In genomic region chr6:13431059-13431656, GRCh38 we compare ENCODE assay signal across 13 cellular contexts. TPM values are rescaled to one million over a fixed set of nuclear protein-coding genes. Genes with fewer than 3 reads are reported as not detected.
DNase-seq lines count a peak whose midpoint lies in the region; ATAC-seq and TF ChIP-seq lines count a peak whose summit lies in the region.
"Had no signal": no experiment of that assay in that cellular context is flagged by ENCODE, and none has a peak within 500 bp of the region (broad histone marks: within the 10 kb centered on the region; RNA-seq: fewer than 3 reads in every experiment).

No MANE protein-coding gene starts in this region.

- no TSS peak for BruUV-seq in OCI-LY7 (replicated peaks; lab: Mats Ljungman, UMichigan)

- 0 out of 2 replicates have a peak, but pooled peaks cover 10% of the 10 kb centered on the region for H4K20me1 ChIP-seq in OCI-LY7 (ENCODE audit: insufficient read depth, low read length)

- no peak for TF ChIP-seq CTCF in OCI-LY7 (conservative IDR thresholded peaks at IDR 0.05; ENCODE audit: low read length)

- H3K36me3 ChIP-seq in OCI-LY7 (ENCODE audit: insufficient read depth, low read length), result peaks cover 16% of the 10 kb centered on the region
- H3K36me3 ChIP-seq: WERI-Rb-1 had no signal

- H3K9me3 Mint-ChIP-seq in activated CD4-positive, alpha-beta T cell treated with anti-CD3 and anti-CD28 coated beads, Interleukin-2, amount 10 ng/mL, durations not matched to agents 24 days and 14 days, result peaks cover 9% of the 10 kb centered on the region
- peaks cover 0 to 1% (median 0%) of the 10 kb centered on the region in 6 donors for H3K9me3 Mint-ChIP-seq in immature natural killer cell

- peak; percentile 21 for ATAC-seq in GM21390 (IDR thresholded peaks at IDR 0.05; ENCODE audit: unreplicated experiment)
- ATAC-seq in HG03095 (IDR thresholded peaks at IDR 0.05; ENCODE audit: unreplicated experiment), result no peak

- H3K79me2 ChIP-seq in OCI-LY7 (ENCODE audit: insufficient read depth, low read depth, low read length), result peaks cover 29% of the 10 kb centered on the region; the same call in 1 of the 2 replicates

- H3K4me3 Mint-ChIP-seq in activated CD4-positive, alpha-beta T cell treated with anti-CD3 and anti-CD28 coated beads, Interleukin-2, amount 10 ng/mL, durations not matched to agents 24 days and 14 days, result peak overlapping the region; percentile 18
- H3K4me3 Mint-ChIP-seq in immature natural killer cell, result peak overlapping the region; percentile 67 to 83 (median 77)

- H3K9me3 ChIP-seq in OCI-LY7 (ENCODE audit: low read length), result no peaks in the 10 kb centered on the region; the same call in 1 of the 2 replicates

- no peaks in the 10 kb centered on the region for H3K9me2 ChIP-seq in OCI-LY7 (ENCODE audit: insufficient read depth, low read length)

- CTCF ChIA-PET in OCI-LY7 (lab: Charles Lee; ENCODE audit: unreplicated experiment), result no interaction called here

- no peak overlapping the region for H2AFZ ChIP-seq in OCI-LY7 (ENCODE audit: low read length)

- H3K27ac ChIP-seq in OCI-LY7 (ENCODE audit: low read depth, low read length, poor library complexity, severe bottlenecking), result no peak overlapping the region
- H3K27ac ChIP-seq: WERI-Rb-1 had no signal

- H3K27me3 Mint-ChIP-seq in activated CD4-positive, alpha-beta T cell treated with anti-CD3 and anti-CD28 coated beads, Interleukin-2, amount 10 ng/mL, durations not matched to agents 24 days and 14 days, result no peaks in the 10 kb centered on the region
- peaks cover 17 to 24% (median 20%) of the 10 kb centered on the region in 3 donors for H3K27me3 Mint-ChIP-seq in immature natural killer cell (ENCODE audit: low read depth in 3 of 3)

- no peak overlapping the region for H3K4me3 ChIP-seq in OCI-LY7 (ENCODE audit: low read depth, low read length, poor library complexity, severe bottlenecking)
- H3K4me3 ChIP-seq: lung had no signal

- H3K4me2 ChIP-seq in OCI-LY7 (ENCODE audit: low read length), result peak overlapping the region; percentile 37; the same call in 1 of the 2 replicates

- peaks cover 18% of the 10 kb centered on the region for H3K36me3 Mint-ChIP-seq in activated CD4-positive, alpha-beta T cell treated with anti-CD3 and anti-CD28 coated beads, Interleukin-2, amount 10 ng/mL, durations not matched to agents 24 days and 14 days (ENCODE audit: low read depth)
- no peaks in the 10 kb centered on the region for H3K36me3 Mint-ChIP-seq in immature natural killer cell

- peak overlapping the region; percentile 41 for H3K27ac Mint-ChIP-seq in activated CD4-positive, alpha-beta T cell treated with anti-CD3 and anti-CD28 coated beads, Interleukin-2, amount 10 ng/mL, durations not matched to agents 24 days and 14 days
- H3K27ac Mint-ChIP-seq in immature natural killer cell, result peak overlapping the region; percentile 91 to 97 (median 94)

- DNase-seq in activated CD4-positive, alpha-beta T cell treated with anti-CD3 and anti-CD28 coated beads, Interleukin-2, amount 10 ng/mL, durations not matched to agents 24 days and 14 days, result no peak
- DNase-seq in activated CD4-positive, alpha-beta T cell treated with anti-CD3 and anti-CD28 coated beads for 1 hour, result no peak
- DNase-seq in OCI-LY7 (ENCODE audit: low spot score) (no peak), immature natural killer cell (peak; percentile 59 to 70 (median 62)), midbrain (lab: John Stamatoyannopoulos, UW) (no peak), pons (ENCODE audit: low spot score) (no peak)
- DNase-seq: 8988T, NCI-H1105 treated with DMSO at 0.1 percent for 48 hours, NCI-H446 treated with DMSO at 0.1 percent for 48 hours, WERI-Rb-1 had no signal

- peaks cover 74% of the 10 kb centered on the region for H3K4me1 Mint-ChIP-seq in activated CD4-positive, alpha-beta T cell treated with anti-CD3 and anti-CD28 coated beads, Interleukin-2, amount 10 ng/mL, durations not matched to agents 24 days and 14 days
- peaks cover 96 to 99% of the 10 kb centered on the region in 2 donors for H3K4me1 Mint-ChIP-seq in immature natural killer cell

- peaks cover 56% of the 10 kb centered on the region for H3K4me1 ChIP-seq in OCI-LY7 (ENCODE audit: insufficient read depth, low read length, poor library complexity, severe bottlenecking)

- POLR2A ChIA-PET in OCI-LY7 (lab: Charles Lee), result interaction anchor here (0.6 to 1.5 kb wide), 5 partner anchors 25 to 201 kb away, joined by 3 to 5 read pairs (median 4); no protein-coding TSS in a partner anchor

- intact Hi-C loops in activated CD4-positive, alpha-beta T cell treated with anti-CD3 and anti-CD28 coated beads, Interleukin-2, amount 10 ng/mL, durations not matched to agents 24 days and 14 days (cut with micrococcal nuclease), result no loop called here
- intact Hi-C loops in OCI-LY7 (cut with micrococcal nuclease; ENCODE audit: unreplicated experiment), result no loop called here

RNA-seq across cellular contexts. Expression of gene GFOD1, which starts 56.2 kb away (rescaled TPM):
- 9.8 and 10.2 TPM in 2 replicates for total RNA-seq in activated CD4-positive, alpha-beta T cell treated with anti-CD3 and anti-CD28 coated beads, Interleukin-2, amount 10 ng/mL, durations not matched to agents 24 days and 14 days
- 19.7 and 22.6 TPM in 2 replicates for total RNA-seq in OCI-LY7 (2014; rRNA removed; shearing (Covaris generic))
- total RNA-seq in OCI-LY7 (2022), result 34.4 and 35.0 TPM in 2 replicates
- polyA plus RNA-seq in immature natural killer cell, result 10 to 100 TPM; 22.5 to 68.8 (median 49.3) TPM

Comparison
In these comparisons a context has a peak if more than half of its experiments do, and no peak if none do; other contexts are left out.
1. DNase-seq: peak in immature natural killer cell (3 of 3); none in activated CD4-positive, alpha-beta T cell treated with anti-CD3 and anti-CD28 coated beads, Interleukin-2, amount 10 ng/mL, durations not matched to agents 24 days and 14 days (single experiment), activated CD4-positive, alpha-beta T cell treated with anti-CD3 and anti-CD28 coated beads for 1 hour (single experiment), OCI-LY7 (single experiment), midbrain (single experiment) and pons (single experiment).